ENCODE assay signal across 8 cellular contexts in genomic region chr4:52751349-52751911, GRCh38. TPM values are rescaled to one million over a fixed set of nuclear protein-coding genes. Genes with fewer than 3 reads are reported as not detected.
DNase-seq lines count a peak whose midpoint lies in the region; ATAC-seq and TF ChIP-seq lines count a peak whose summit lies in the region.

ERVMER34-1 (minus strand) TSS chr4:52751425; CDS start chr4:52745520, 5,905 bp downstream.

- H3K27me3 Mint-ChIP-seq in activated CD4-positive, alpha-beta T cell treated with anti-CD3 and anti-CD28 coated beads, Interleukin-2, amount 10 ng/mL, durations not matched to agents 24 days and 14 days: peaks cover 54% of the 10 kb centered on the region
- peaks cover 47% of the 10 kb centered on the region for H3K27me3 Mint-ChIP-seq in activated CD8-positive, alpha-beta T cell treated with anti-CD3 and anti-CD28 coated beads for 36 hours

- H4K20me1 ChIP-seq in neural cell (ENCODE audit: insufficient read depth): no peaks in the 10 kb centered on the region

- no peaks in the 10 kb centered on the region for H3K36me3 Mint-ChIP-seq in activated CD4-positive, alpha-beta T cell treated with anti-CD3 and anti-CD28 coated beads, Interleukin-2, amount 10 ng/mL, durations not matched to agents 24 days and 14 days (ENCODE audit: low read depth)
- H3K36me3 Mint-ChIP-seq in activated CD8-positive, alpha-beta T cell treated with anti-CD3 and anti-CD28 coated beads for 36 hours (ENCODE audit: low read depth): peaks cover 2% of the 10 kb centered on the region

- no peak within 1 kb of the TSS for H3K27ac ChIP-seq in foreskin keratinocyte
- no peak within 1 kb of the TSS for H3K27ac ChIP-seq in neural cell (ENCODE audit: low read length)

- no peak for TF ChIP-seq EP300 in neural cell (conservative IDR thresholded peaks at IDR 0.05; ENCODE audit: poor library complexity, severe bottlenecking)

- H3K9me2 ChIP-seq in neural cell (ENCODE audit: insufficient read depth, low read length): no peaks in the 10 kb centered on the region

- CTCF ChIA-PET in activated CD8-positive, alpha-beta T cell treated with anti-CD3 and anti-CD28 coated beads for 36 hours (lab: Charles Lee): interaction anchor here (0.6 kb wide), 1 partner anchor 375 kb away, joined by 3 read pairs; no protein-coding TSS in a partner anchor

- intact Hi-C loops in activated CD4-positive, alpha-beta T cell treated with anti-CD3 and anti-CD28 coated beads, Interleukin-2, amount 10 ng/mL, durations not matched to agents 24 days and 14 days (cut with micrococcal nuclease): no loop called here
- intact Hi-C loops in activated CD8-positive, alpha-beta T cell treated with anti-CD3 and anti-CD28 coated beads for 36 hours (cut with micrococcal nuclease): no loop called here

- no peak within 1 kb of the TSS for H3K9ac ChIP-seq in neural cell (ENCODE audit: low read length)

- no peaks in the 10 kb centered on the region for H3K9me3 Mint-ChIP-seq in activated CD4-positive, alpha-beta T cell treated with anti-CD3 and anti-CD28 coated beads, Interleukin-2, amount 10 ng/mL, durations not matched to agents 24 days and 14 days
- no peaks in the 10 kb centered on the region for H3K9me3 Mint-ChIP-seq in activated CD8-positive, alpha-beta T cell treated with anti-CD3 and anti-CD28 coated beads for 36 hours

- H3K36me3 ChIP-seq in neural cell (ENCODE audit: insufficient read depth, low read length): no peaks in the 10 kb centered on the region

- H3F3A ChIP-seq in neural cell (ENCODE audit: insufficient read depth, low read length, poor library complexity, severe bottlenecking): no peaks in the 10 kb centered on the region

- H3K27ac Mint-ChIP-seq in activated CD4-positive, alpha-beta T cell treated with anti-CD3 and anti-CD28 coated beads, Interleukin-2, amount 10 ng/mL, durations not matched to agents 24 days and 14 days: no peak within 1 kb of the TSS
- H3K27ac Mint-ChIP-seq in activated CD8-positive, alpha-beta T cell treated with anti-CD3 and anti-CD28 coated beads for 36 hours: no peak within 1 kb of the TSS

- H3K4me1 ChIP-seq in foreskin keratinocyte: peaks cover 4% of the 10 kb centered on the region

- H2AFZ ChIP-seq in neural cell (ENCODE audit: low read depth, low read length): no peak within 1 kb of the TSS

- no peak for TF ChIP-seq CTCF in activated CD8-positive, alpha-beta T cell treated with anti-CD3 and anti-CD28 coated beads for 36 hours (IDR thresholded peaks at IDR 0.05)
- TF ChIP-seq CTCF in foreskin keratinocyte (conservative IDR thresholded peaks at IDR 0.05) (no peak), neural cell (IDR thresholded peaks at IDR 0.05; ENCODE audit: poor library complexity, severe bottlenecking) (no peak)

- H3K4me3 ChIP-seq in neural cell (ENCODE audit: low read length): peak within 1 kb of the TSS; percentile 61

- peak; percentile 13 for ATAC-seq in activated CD8-positive, alpha-beta T cell treated with anti-CD3 and anti-CD28 coated beads for 36 hours
- ATAC-seq in foreskin keratinocyte: peak; percentile 85
- ATAC-seq in HG03520 (IDR thresholded peaks at IDR 0.05; ENCODE audit: unreplicated experiment): no peak
- no peak for ATAC-seq in HG02938 (IDR thresholded peaks at IDR 0.05; ENCODE audit: unreplicated experiment)

- POLR2A ChIA-PET in activated CD8-positive, alpha-beta T cell treated with anti-CD3 and anti-CD28 coated beads for 36 hours (lab: Charles Lee): no interaction called here

- no peaks in the 10 kb centered on the region for H3K9me3 ChIP-seq in neural cell (ENCODE audit: low read length)

- H3K4me2 ChIP-seq in neural cell (ENCODE audit: low read length): no peak within 1 kb of the TSS

- TF ChIP-seq RAD21 in neural cell (conservative IDR thresholded peaks at IDR 0.05): no peak

- peaks cover 3% of the 10 kb centered on the region for H3K4me1 Mint-ChIP-seq in activated CD4-positive, alpha-beta T cell treated with anti-CD3 and anti-CD28 coated beads, Interleukin-2, amount 10 ng/mL, durations not matched to agents 24 days and 14 days
- H3K4me1 Mint-ChIP-seq in activated CD8-positive, alpha-beta T cell treated with anti-CD3 and anti-CD28 coated beads for 36 hours (ENCODE audit: low read depth): peaks cover 6% of the 10 kb centered on the region

- H3K4me3 Mint-ChIP-seq in activated CD4-positive, alpha-beta T cell treated with anti-CD3 and anti-CD28 coated beads, Interleukin-2, amount 10 ng/mL, durations not matched to agents 24 days and 14 days: peak within 1 kb of the TSS; percentile 81
- H3K4me3 Mint-ChIP-seq in activated CD8-positive, alpha-beta T cell treated with anti-CD3 and anti-CD28 coated beads for 36 hours: peak within 1 kb of the TSS; percentile 62

- no peaks in the 10 kb centered on the region for H3K79me2 ChIP-seq in neural cell (replicated peaks; ENCODE audit: insufficient read depth, low read length)

- H3K27me3 ChIP-seq in foreskin keratinocyte: no peaks in the 10 kb centered on the region
- H3K27me3 ChIP-seq in neural cell (ENCODE audit: insufficient read depth, low read depth, low read length): peaks cover 21% of the 10 kb centered on the region

- no peak for DNase-seq in activated CD4-positive, alpha-beta T cell treated with anti-CD3 and anti-CD28 coated beads, Interleukin-2, amount 10 ng/mL, durations not matched to agents 24 days and 14 days
- no peak for DNase-seq in activated CD4-positive, alpha-beta T cell treated with anti-CD3 and anti-CD28 coated beads, Interleukin-2, amount 50 U/mL, for 4 hours
- peak; percentile 2 for DNase-seq in activated CD8-positive, alpha-beta T cell treated with anti-CD3 and anti-CD28 coated beads for 36 hours
- DNase-seq in foreskin keratinocyte (peak; percentile 46 to 76), NCI-H2196 treated with DMSO at 0.1 percent for 48 hours (lab: John Stamatoyannopoulos, UW; ENCODE audit: unreplicated experiment) (no peak)

TF ChIP-seq in neural cell, 6 proteins besides CTCF, POLR2A, EP300 and RAD21:
- TF ChIP-seq MXI1 (conservative IDR thresholded peaks at IDR 0.05; ENCODE audit: poor library complexity, severe bottlenecking) (no peak), EZH2 (IDR thresholded peaks at IDR 0.05; ENCODE audit: borderline replicate concordance, insufficient read depth, low read length, poor library complexity, severe bottlenecking) (no peak), POLR2AphosphoS5 (IDR thresholded peaks at IDR 0.05) (no peak), TAF1 (IDR thresholded peaks at IDR 0.05; ENCODE audit: low read depth) (no peak)

RNA-seq across cellular contexts. Expression of gene ERVMER34-1, which starts in this region (rescaled TPM):
- total RNA-seq in activated CD4-positive, alpha-beta T cell treated with anti-CD3 and anti-CD28 coated beads, Interleukin-2, amount 10 ng/mL, durations not matched to agents 24 days and 14 days: 0.56 TPM in 1 of 2 replicates, not detected in the other
- total RNA-seq in activated CD8-positive, alpha-beta T cell treated with anti-CD3 and anti-CD28 coated beads for 36 hours: under 1 TPM; 0.07 TPM
- 9.7 and 11.1 TPM in 2 replicates for total RNA-seq in foreskin keratinocyte
- 5.3 and 7.5 TPM in 2 replicates for polyA plus RNA-seq in foreskin keratinocyte
- polyA plus RNA-seq in neural cell: not detected in 2 replicates
- polyA minus RNA-seq in neural cell: 0.23 TPM in 1 of 2 replicates, not detected in the other

Comparison
In these comparisons a context has a peak if more than half of its experiments do, and no peak if none do; other contexts are left out.
1. Peak in DNase-seq and ATAC-seq in activated CD8-positive, alpha-beta T cell treated with anti-CD3 and anti-CD28 coated beads for 36 hours; RNA of the gene not detected or under 1 TPM.
2. DNase-seq: peak in foreskin keratinocyte (2 of 2); none in activated CD4-positive, alpha-beta T cell treated with anti-CD3 and anti-CD28 coated beads, Interleukin-2, amount 10 ng/mL, durations not matched to agents 24 days and 14 days (single experiment), activated CD4-positive, alpha-beta T cell treated with anti-CD3 and anti-CD28 coated beads, Interleukin-2, amount 50 U/mL, for 4 hours (0 of 2) and NCI-H2196 treated with DMSO at 0.1 percent for 48 hours (single experiment).